Comparison of ENCODE assay signal across 10 cellular contexts in the genomic region with DNA sequence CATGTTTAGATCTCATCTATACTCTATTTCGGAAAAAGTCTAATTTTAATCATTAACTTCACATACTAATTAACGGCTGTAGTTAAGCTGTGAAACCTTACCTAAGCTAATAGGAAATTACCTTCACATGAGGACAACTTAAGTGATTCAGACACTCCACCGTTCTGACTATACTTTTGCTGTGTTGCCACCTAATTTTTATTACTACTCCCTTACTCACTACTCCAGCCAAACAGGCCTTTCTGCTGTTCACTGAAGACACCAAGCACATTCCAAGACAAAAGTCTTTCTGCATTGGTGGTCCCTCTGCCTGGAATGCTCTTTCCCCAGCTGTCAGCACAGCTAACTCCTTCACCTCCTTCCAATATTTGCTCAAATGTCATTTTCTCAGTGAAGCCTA. TPM values are rescaled to one million over a fixed set of nuclear protein-coding genes. Genes with fewer than 3 reads are reported as not detected.
DNase-seq lines count a peak whose midpoint lies in the region; ATAC-seq and TF ChIP-seq lines count a peak whose summit lies in the region.
"Had no signal": no experiment of that assay in that cellular context is flagged by ENCODE, and none has a peak within 500 bp of the region (broad histone marks: within the 10 kb centered on the region; RNA-seq: fewer than 3 reads in every experiment).

No MANE protein-coding gene starts in this region.

- peaks cover 27% of the 10 kb centered on the region for H3F3A ChIP-seq in PC-9 (ENCODE audit: insufficient read depth, low read depth)

- BruUV-seq in PC-9 (replicated peaks; lab: Mats Ljungman, UMichigan) = no TSS peak

- ATAC-seq in HG03159 (IDR thresholded peaks at IDR 0.05; ENCODE audit: unreplicated experiment) = no peak

- CTCF ChIA-PET in PC-9 (lab: Charles Lee) = interaction anchor here (0.6 kb wide), 1 partner anchor 270 kb away, joined by 6 read pairs; no protein-coding TSS in a partner anchor

- POLR2A ChIA-PET in PC-9 (lab: Charles Lee; ENCODE audit: unreplicated experiment) = interaction anchor here (0.6 to 0.7 kb wide), 2 partner anchors 10 to 57 kb away, joined by 4 to 5 read pairs; no protein-coding TSS in a partner anchor

- H3K4me2 ChIP-seq in PC-9 = peak overlapping the region; percentile 83
- peak overlapping the region; percentile 92 for H3K4me2 ChIP-seq in osteoblast (ENCODE audit: insufficient read depth, low read length)

- intact Hi-C loops in PC-9 (cut with micrococcal nuclease; ENCODE audit: unreplicated experiment) = loop anchor here (2.0 to 5.0 kb wide), 3 partner anchors 37 to 71 kb away; a partner anchor contains a TSS

- TF ChIP-seq CTCF in GM06990 (IDR thresholded peaks at IDR 0.05; ENCODE audit: insufficient read depth, low read length, poor library complexity, severe bottlenecking) = no peak
- TF ChIP-seq CTCF in PC-9 (conservative IDR thresholded peaks at IDR 0.05) = no peak
- no peak for TF ChIP-seq CTCF in osteoblast (IDR thresholded peaks at IDR 0.05; ENCODE audit: extremely low read depth, low read depth, low read length)

- peak overlapping the region; percentile 93 for H3K27ac ChIP-seq in PC-9
- peak overlapping the region; percentile 93 for H3K27ac ChIP-seq in epithelial cell of prostate
- peak overlapping the region; percentile 87 for H3K27ac ChIP-seq in osteoblast (ENCODE audit: low read depth, low read length)

- peaks cover 59% of the 10 kb centered on the region for H3K79me2 ChIP-seq in PC-9 (ENCODE audit: low read depth)
- H3K79me2 ChIP-seq in osteoblast (ENCODE audit: insufficient read depth, low read length) = peaks cover 28% of the 10 kb centered on the region

- peaks cover 9% of the 10 kb centered on the region; the same call in 1 of the 2 replicates for H3K9me2 ChIP-seq in PC-9 (ENCODE audit: insufficient read depth)

- no peaks in the 10 kb centered on the region for H4K20me1 ChIP-seq in PC-9 (ENCODE audit: insufficient read depth)
- H4K20me1 ChIP-seq in osteoblast (ENCODE audit: insufficient read depth, low read length) = peaks cover 4% of the 10 kb centered on the region

- H3K9me3 ChIP-seq in PC-9 (ENCODE audit: insufficient read depth, low read depth) = no peaks in the 10 kb centered on the region
- H3K9me3 ChIP-seq in osteoblast (ENCODE audit: low read depth, low read length) = no peaks in the 10 kb centered on the region
- H3K9me3 ChIP-seq: Peyer's patch had no signal

- H3K27me3 ChIP-seq in GM06990 (replicated peaks; ENCODE audit: control insufficient read depth, insufficient read depth, low read length) = no peaks in the 10 kb centered on the region
- no peaks in the 10 kb centered on the region for H3K27me3 ChIP-seq in PC-9 (ENCODE audit: insufficient read depth, low read depth)
- no peaks in the 10 kb centered on the region for H3K27me3 ChIP-seq in osteoblast (ENCODE audit: insufficient read depth, low read length)
- H3K27me3 ChIP-seq: Peyer's patch had no signal

- DNase-seq in GM06990 (ENCODE audit: extremely low read depth, insufficient read length) (no peak), PC-9 (peak in 1 of 2 experiments; percentile 40), epithelial cell of prostate (ENCODE audit: low read depth, low spot score) (no peak), osteoblast (ENCODE audit: insufficient read length, low spot score, missing footprints) (no peak), NCI-H2171 (lab: John Stamatoyannopoulos, UW) (no peak)
- no peak for DNase-seq in stimulated activated CD4-positive, alpha-beta T cell treated with anti-CD3 and anti-CD28 coated beads, Interleukin-12 subunit alpha, Interleukin-12 subunit beta, amount 100 ng/mL, for 4 hours
- no peak for DNase-seq in stimulated activated CD8-positive, alpha-beta memory T cell treated with anti-CD3 and anti-CD28 coated beads, Interleukin-4, amount 100 ng/mL, for 48 hours
- DNase-seq: Peyer's patch, retina had no signal

- H3K4me1 ChIP-seq in PC-9 (replicated peaks; ENCODE audit: insufficient read depth) = peaks cover 35% of the 10 kb centered on the region
- peaks cover 9% of the 10 kb centered on the region for H3K4me1 ChIP-seq in osteoblast (ENCODE audit: insufficient read depth, low read length)

- H3K36me3 ChIP-seq in GM06990 (ENCODE audit: control insufficient read depth, insufficient read depth, low read length) (peaks cover 6% of the 10 kb centered on the region), PC-9 (ENCODE audit: low read depth) (peaks cover 46% of the 10 kb centered on the region), osteoblast (ENCODE audit: insufficient read depth, low read length) (peaks cover 27% of the 10 kb centered on the region)

- H2AFZ ChIP-seq in PC-9 = no peak overlapping the region
- no peak overlapping the region for H2AFZ ChIP-seq in osteoblast (ENCODE audit: low read length)

- H3K4me3 ChIP-seq in GM06990 (replicated peaks; ENCODE audit: low read depth, low read length) (peak overlapping the region; percentile 86), PC-9 (peak overlapping the region; percentile 67), osteoblast (ENCODE audit: insufficient read depth, low read length) (peak overlapping the region; percentile 89)

RNA-seq across cellular contexts. Expression of a gene that starts 1.3 kb away (rescaled TPM):
- 30.4 and 36.2 TPM in 2 replicates for total RNA-seq in PC-9 (2021)
- 37.1 and 39.1 TPM in 2 replicates for total RNA-seq in osteoblast

RNA-seq across cellular contexts. Expression of a gene that starts 57.4 kb away (rescaled TPM):
- total RNA-seq in PC-9 (2021) (25.9 and 31.0 TPM in 2 replicates), osteoblast (2.9 and 3.2 TPM in 2 replicates)
